ENCODE assay signal across 32 cellular contexts in genomic region chr1:17627239-17628052, GRCh38.
DNase-seq lines count a peak whose midpoint lies in the region; ATAC-seq, FAIRE-seq and TF ChIP-seq lines count a peak whose summit lies in the region.
"Had no signal": no experiment of that assay in that cellular context is flagged by ENCODE, and none has a peak within 500 bp of the region (broad histone marks: within the 10 kb centered on the region; RNA-seq: fewer than 3 reads in every experiment).

No MANE protein-coding gene starts in this region.

- WGBS in SK-N-SH (ENCODE audit: low lambda C conversion rate) = 98% methylated on average over 7 of the region's 16 CpGs
- WGBS in K562 (ENCODE audit: insufficient coverage, low coverage, missing lambda C conversion rate) = 2% methylated on average over 14 of the region's 16 CpGs

- no peak overlapping the region for H3K4me2 ChIP-seq in SK-N-SH
- H3K4me2 ChIP-seq in K562 (ENCODE audit: insufficient read depth, low read length) = no peak overlapping the region

- H3K9ac ChIP-seq in SK-N-SH (no peak overlapping the region), K562 (ENCODE audit: insufficient read depth in 1 of 2, low read depth in 2 of 2, low read length in 2 of 2) (no peak overlapping the region; a peak in 1 of 4 replicates)

- POLR2A ChIA-PET in SK-N-SH (lab: Yijun Ruan, JAX) (no interaction called here), K562 (lab: Yijun Ruan, JAX) (no interaction called here)
- POLR2A ChIA-PET in activated CD4-positive, alpha-beta T cell treated with anti-CD3 and anti-CD28 coated beads, Interleukin-2, amount 10 ng/mL, durations not matched to agents 7 days and 5 days (lab: Charles Lee) = no interaction called here

- TF ChIP-seq POLR2A in K562 (conservative IDR thresholded peaks at IDR 0.05) (no peak), gastrocnemius medialis (IDR thresholded peaks at IDR 0.05) (no peak)

- H3K27ac ChIP-seq in SK-N-SH (ENCODE audit: low read depth in 2 of 2, low read length in 1 of 2) = no peak overlapping the region; a peak in 1 of 4 replicates
- H3K27ac ChIP-seq in K562 (ENCODE audit: extremely low read depth, low read depth, low read length) = no peak overlapping the region
- H3K27ac ChIP-seq in gastrocnemius medialis = peak overlapping the region; percentile 87 to 97 (median 92)
- H3K27ac ChIP-seq: neutrophil had no signal

- no peak overlapping the region for H2AFZ ChIP-seq in SK-N-SH (ENCODE audit: low read depth)
- no peak overlapping the region for H2AFZ ChIP-seq in K562 (ENCODE audit: low read depth, low read length)

- BruUV-seq in K562 (replicated peaks; lab: Mats Ljungman, UMichigan) = no TSS peak

- no peak overlapping the region for H3K4me3 ChIP-seq in SK-N-SH (ENCODE audit: low read depth in 2 of 2, low read length in 1 of 2)
- no peak overlapping the region for H3K4me3 ChIP-seq in LNCaP clone FGC (ENCODE audit: low read depth, low read length)
- no peak overlapping the region for H3K4me3 ChIP-seq in K562
- H3K4me3 ChIP-seq in gastrocnemius medialis = no peak overlapping the region
- H3K4me3 ChIP-seq: sigmoid colon had no signal

- H3K36me3 ChIP-seq in SK-N-SH (replicated peaks in 1 of 2; ENCODE audit: control insufficient read depth in 1 of 2, insufficient read depth in 2 of 2, low read length in 1 of 2) (peaks cover 7 to 36% of the 10 kb centered on the region in 2 experiments), K562 (ENCODE audit: control insufficient read depth, insufficient read depth, low read length) (no peaks in the 10 kb centered on the region), gastrocnemius medialis (peaks cover 0 to 65% of the 10 kb centered on the region in 2 donors)
- H3K36me3 ChIP-seq: neutrophil had no signal

- H3K9me3 Mint-ChIP-seq in activated CD4-positive, alpha-beta T cell treated with anti-CD3 and anti-CD28 coated beads, Interleukin-2, amount 10 ng/mL, durations not matched to agents 7 days and 5 days = no peaks in the 10 kb centered on the region
- H3K9me3 Mint-ChIP-seq: activated naive CD8-positive, alpha-beta T cell treated with anti-CD3 and anti-CD28 coated beads, Interleukin-2, amount 50 U/mL, for 24 hours; CD8-positive, alpha-beta T cell; HFFc6; naive B cell had no signal

- DNase-seq in SK-N-SH (peak; percentile 50), LNCaP clone FGC (ENCODE audit: low read depth) (no peak), K562 (ENCODE audit: extremely low read depth in 1 of 4, low spot score in 3 of 4) (no peak), gastrocnemius medialis (no peak), GM13977 (ENCODE audit: low spot score) (no peak)
- DNase-seq in activated CD4-positive, alpha-beta T cell treated with anti-CD3 and anti-CD28 coated beads, Interleukin-2, amount 10 ng/mL, durations not matched to agents 7 days and 5 days = no peak
- DNase-seq: activated CD4-positive, CD25-positive, alpha-beta regulatory T cell; activated naive CD8-positive, alpha-beta T cell treated with anti-CD3 and anti-CD28 coated beads, Interleukin-2, amount 50 U/mL, for 24 hours; activated T-cell treated with anti-CD3 and anti-CD28 coated beads, Interleukin-2, amount 50 U/mL, for 48 hours; caudate nucleus; CD8-positive, alpha-beta T cell; head of caudate nucleus; HFFc6; IMR-90; midbrain; naive B cell; NCI-H1092; NCI-H1930; NCI-H526 treated with DMSO at 0.1 percent for 48 hours; SIG-M5; sigmoid colon; stimulated activated CD4-positive, alpha-beta T cell treated with anti-CD3 and anti-CD28 coated beads, Interleukin-12 subunit alpha, Interleukin-12 subunit beta, amount 100 ng/mL, for 4 hours; stimulated activated CD4-positive, alpha-beta T cell treated with anti-CD3 and anti-CD28 coated beads, Interleukin-4, amount 100 ng/mL, for 24 hours; T1000; trophoblast cell had no signal

- peaks cover 3% of the 10 kb centered on the region for H3K9me1 ChIP-seq in K562 (ENCODE audit: control insufficient read depth, insufficient read depth, low read length)

- peaks cover 10% of the 10 kb centered on the region; the same call in 1 of the 2 replicates for H4K20me1 ChIP-seq in SK-N-SH (ENCODE audit: insufficient read depth)
- peaks cover 35% of the 10 kb centered on the region for H4K20me1 ChIP-seq in K562 (replicated peaks; ENCODE audit: control insufficient read depth, insufficient read depth, low read length)

- no peak overlapping the region for H3K27ac Mint-ChIP-seq in activated CD4-positive, alpha-beta T cell treated with anti-CD3 and anti-CD28 coated beads, Interleukin-2, amount 10 ng/mL, durations not matched to agents 7 days and 5 days
- H3K27ac Mint-ChIP-seq: activated naive CD8-positive, alpha-beta T cell treated with anti-CD3 and anti-CD28 coated beads, Interleukin-2, amount 50 U/mL, for 24 hours; CD8-positive, alpha-beta T cell; HFFc6 had no signal

- H3K9me2 ChIP-seq in SK-N-SH = no peaks in the 10 kb centered on the region

- H3K79me2 ChIP-seq in SK-N-SH (ENCODE audit: insufficient read depth) = no peaks in the 10 kb centered on the region
- no peaks in the 10 kb centered on the region for H3K79me2 ChIP-seq in K562 (ENCODE audit: control insufficient read depth, insufficient read depth, low read length)

- H3K27me3 ChIP-seq in SK-N-SH (ENCODE audit: insufficient read depth) (no peaks in the 10 kb centered on the region), K562 (ENCODE audit: control insufficient read depth in 2 of 2, insufficient read depth in 2 of 2, low read length in 2 of 2) (peaks cover 8 to 70% of the 10 kb centered on the region in 2 experiments; a peak in 4 of 5 replicates), gastrocnemius medialis (no peaks in the 10 kb centered on the region)
- H3K27me3 ChIP-seq: neutrophil, sigmoid colon had no signal

- CTCF ChIA-PET in SK-N-SH (lab: Yijun Ruan, JAX) = interaction anchor here (0.6 to 38.1 kb wide), 5 partner anchors 14 to 124 kb away, joined by 3 to 707 read pairs (median 4); no protein-coding TSS in a partner anchor
- CTCF ChIA-PET in K562 (lab: Yijun Ruan, JAX; ENCODE audit: low intra/inter-chr PET ratio) = no interaction called here
- CTCF ChIA-PET in activated CD4-positive, alpha-beta T cell treated with anti-CD3 and anti-CD28 coated beads, Interleukin-2, amount 10 ng/mL, durations not matched to agents 7 days and 5 days (lab: Charles Lee) = no interaction called here

- in situ Hi-C loops in K562 (cut with MboI) = no loop called here
- in situ Hi-C loops in gastrocnemius medialis (cut with MboI; ENCODE audit: low sequenced_read_pairs in 4 of 4) = no loop called here
- in situ Hi-C loops in GM13977 (cut with MboI; ENCODE audit: low pct_unique_long_range_greater_than_20kb, low sequenced_read_pairs, unreplicated experiment) = no loop called here

- no peak overlapping the region for H3K4me3 Mint-ChIP-seq in activated CD4-positive, alpha-beta T cell treated with anti-CD3 and anti-CD28 coated beads, Interleukin-2, amount 10 ng/mL, durations not matched to agents 7 days and 5 days
- H3K4me3 Mint-ChIP-seq: activated naive CD8-positive, alpha-beta T cell treated with anti-CD3 and anti-CD28 coated beads, Interleukin-2, amount 50 U/mL, for 24 hours; CD8-positive, alpha-beta T cell; HFFc6 had no signal

- H3K36me3 Mint-ChIP-seq in activated CD4-positive, alpha-beta T cell treated with anti-CD3 and anti-CD28 coated beads, Interleukin-2, amount 10 ng/mL, durations not matched to agents 7 days and 5 days (ENCODE audit: low read depth) = no peaks in the 10 kb centered on the region
- H3K36me3 Mint-ChIP-seq: CD8-positive, alpha-beta T cell; naive B cell had no signal

- H3K4me1 Mint-ChIP-seq in activated CD4-positive, alpha-beta T cell treated with anti-CD3 and anti-CD28 coated beads, Interleukin-2, amount 10 ng/mL, durations not matched to agents 7 days and 5 days = no peaks in the 10 kb centered on the region
- H3K4me1 Mint-ChIP-seq: activated naive CD8-positive, alpha-beta T cell treated with anti-CD3 and anti-CD28 coated beads, Interleukin-2, amount 50 U/mL, for 24 hours had no signal

- no peak for FAIRE-seq in K562 (lab: Jason Lieb, UNC)
- FAIRE-seq: GM12891, keratinocyte, RCC 7860 had no signal

- TF ChIP-seq EP300 in SK-N-SH (IDR thresholded peaks at IDR 0.05; ENCODE audit: borderline replicate concordance in 1 of 2, low read depth in 1 of 2, low read length in 1 of 2) = no peak
- no peak for TF ChIP-seq EP300 in K562 (IDR thresholded peaks at IDR 0.05; ENCODE audit: low read length)

- TF ChIP-seq CTCF in SK-N-SH (IDR thresholded peaks at IDR 0.05) (no peak), LNCaP clone FGC (IDR thresholded peaks at IDR 0.05; ENCODE audit: control insufficient read depth, extremely low read depth, insufficient read depth) (peak; percentile 9; the same call in 1 of the 2 replicates), K562 (IDR thresholded peaks at IDR 0.05 in 2 of 3, conservative IDR thresholded peaks at IDR 0.05 in 1 of 3; ENCODE audit: insufficient read depth in 2 of 3, low read depth in 1 of 3, low read length in 3 of 3) (no peak), gastrocnemius medialis (IDR thresholded peaks at IDR 0.05 in 4 of 5, conservative IDR thresholded peaks at IDR 0.05 in 1 of 5) (no peak), GM13977 (IDR thresholded peaks at IDR 0.05; ENCODE audit: extremely low read depth, insufficient read depth, missing control alignments) (no peak)

- no peaks in the 10 kb centered on the region for H3K27me3 Mint-ChIP-seq in activated CD4-positive, alpha-beta T cell treated with anti-CD3 and anti-CD28 coated beads, Interleukin-2, amount 10 ng/mL, durations not matched to agents 7 days and 5 days
- H3K27me3 Mint-ChIP-seq: activated naive CD8-positive, alpha-beta T cell treated with anti-CD3 and anti-CD28 coated beads, Interleukin-2, amount 50 U/mL, for 24 hours had no signal

- intact Hi-C loops in K562 (cut with micrococcal nuclease) = no loop called here
- intact Hi-C loops in gastrocnemius medialis (cut with DNase I; ENCODE audit: low total_unique reads) = no loop called here

- H3K4me1 ChIP-seq in SK-N-SH (ENCODE audit: control insufficient read depth in 1 of 2, insufficient read depth in 2 of 2, low read depth in 1 of 2, low read length in 1 of 2) (peaks cover 7 to 17% of the 10 kb centered on the region in 2 experiments; a peak in 3 of 4 replicates), K562 (replicated peaks in 1 of 2; ENCODE audit: control insufficient read depth in 2 of 2, insufficient read depth in 2 of 2, low read length in 2 of 2) (no peaks in the 10 kb centered on the region; a peak in 1 of 5 replicates), gastrocnemius medialis (peaks cover 34 to 48% of the 10 kb centered on the region in 2 donors)

- ATAC-seq in SK-N-SH treated with all-trans-retinoic acid at 6 μM for 48 hours = no peak
- ATAC-seq in K562 = no peak
- no peak for ATAC-seq in gastrocnemius medialis
- ATAC-seq in HG03135 (IDR thresholded peaks at IDR 0.05; ENCODE audit: unreplicated experiment) = no peak
- ATAC-seq: activated naive CD8-positive, alpha-beta T cell treated with anti-CD3 and anti-CD28 coated beads, Interleukin-2, amount 50 U/mL, for 24 hours; CD8-positive, alpha-beta T cell; esophagus mucosa had no signal

- no peaks in the 10 kb centered on the region for H3K9me3 ChIP-seq in SK-N-SH
- H3K9me3 ChIP-seq in K562 (replicated peaks; ENCODE audit: control insufficient read depth, insufficient read depth, low read depth, low read length) = no peaks in the 10 kb centered on the region
- no peaks in the 10 kb centered on the region for H3K9me3 ChIP-seq in gastrocnemius medialis
- H3K9me3 ChIP-seq: neutrophil, sigmoid colon had no signal

- no peaks in the 10 kb centered on the region for H3F3A ChIP-seq in SK-N-SH (replicated peaks; ENCODE audit: insufficient read depth)

- TF ChIP-seq RAD21 in SK-N-SH (IDR thresholded peaks at IDR 0.05; ENCODE audit: low read length) (no peak), K562 (CRISPR knock-in tag; conservative IDR thresholded peaks at IDR 0.05 in 1 of 2, IDR thresholded peaks at IDR 0.05 in 1 of 2) (no peak)

Comparison
In these comparisons a context has a peak if more than half of its experiments do, and no peak if none do; other contexts are left out.
1. H3K27ac ChIP-seq: peak in gastrocnemius medialis (4 of 4); none in SK-N-SH (0 of 2) and K562 (single experiment).